1 cellular context compared by ENCODE assay signal in the genomic region with DNA sequence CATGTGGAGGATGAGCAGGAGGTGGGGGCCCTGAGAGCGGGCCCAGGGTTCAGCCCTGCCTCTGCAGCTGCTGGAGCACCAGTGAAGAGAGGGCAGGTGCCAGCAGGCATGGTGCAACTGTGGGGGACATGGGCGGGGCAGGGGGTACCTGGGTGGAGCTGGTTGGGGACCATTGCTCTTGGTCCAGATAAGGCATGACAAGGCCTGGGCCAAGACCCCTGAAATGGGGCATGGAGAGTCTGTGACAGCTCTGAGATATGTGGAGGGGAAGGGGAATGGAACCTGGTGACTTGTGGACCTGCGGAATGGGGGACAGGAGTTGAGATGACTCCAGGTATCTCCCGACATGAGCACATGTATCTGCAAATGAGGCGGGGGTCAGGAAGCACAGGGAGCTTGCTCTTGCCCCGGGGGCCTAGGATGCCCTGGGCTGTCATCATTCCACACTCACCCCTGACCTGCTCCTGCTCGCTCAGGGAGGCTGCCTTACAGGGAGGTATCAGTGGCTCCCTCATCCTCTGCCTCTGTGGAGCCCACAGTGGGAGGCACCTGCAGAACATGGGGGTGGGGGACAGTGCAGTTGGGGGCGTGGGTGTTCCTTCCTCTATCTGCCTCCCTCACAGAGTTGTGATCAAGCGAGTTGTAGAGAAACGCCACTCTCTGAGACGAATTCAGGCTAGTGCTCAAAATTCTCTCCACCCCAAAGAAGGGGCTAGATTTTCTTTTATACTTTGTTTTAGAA.
TF ChIP-seq lines count a peak whose summit lies in the region.

No MANE protein-coding gene starts in this region.

TF ChIP-seq in K562, 482 proteins besides CTCF, POLR2A, EP300 and RAD21:
- TF ChIP-seq ZNF384 (IDR thresholded peaks at IDR 0.05; ENCODE audit: low read depth, low read length) (no peak), HCFC1 (IDR thresholded peaks at IDR 0.05; ENCODE audit: low read depth, low read length) (no peak), NFRKB (IDR thresholded peaks at IDR 0.05; ENCODE audit: low read depth) (0 out of 2 replicates have a peak, but pooled peaks have one; percentile 29), EGR1 (conservative IDR thresholded peaks at IDR 0.05) (peak; percentile 90), SIN3B (IDR thresholded peaks at IDR 0.05; ENCODE audit: low read depth) (no peak), ZBTB7A (IDR thresholded peaks at IDR 0.05; ENCODE audit: borderline replicate concordance, control insufficient read depth, low read depth, low read length) (peak; percentile 0; the same call in 1 of the 2 replicates), CHD1 (IDR thresholded peaks at IDR 0.05; ENCODE audit: low read length) (no peak), ZFP1 (CRISPR knock-in tag; IDR thresholded peaks at IDR 0.05) (no peak), ZNF77 (CRISPR knock-in tag; IDR thresholded peaks at IDR 0.05) (0 out of 2 replicates have a peak, but pooled peaks have one; percentile 41), MECOM (CRISPR knock-in tag; IDR thresholded peaks at IDR 0.05) (0 out of 2 replicates have a peak, but pooled peaks have one; percentile 16), RBM17 (IDR thresholded peaks at IDR 0.05; ENCODE audit: borderline replicate concordance, low read depth, low read length) (no peak), POLR2G (IDR thresholded peaks at IDR 0.05; ENCODE audit: low read depth, low read length) (peak; percentile 53; the same call in 1 of the 2 replicates), ZNF140 (CRISPR knock-in tag; IDR thresholded peaks at IDR 0.05) (no peak), GTF2E2 (tag; IDR thresholded peaks at IDR 0.05) (0 out of 2 replicates have a peak, but pooled peaks have one; percentile 1), KLF1 (tag; IDR thresholded peaks at IDR 0.05) (no peak), SNRNP70 (optimal IDR thresholded peaks at IDR 0.05; ENCODE audit: low read depth, low read length) (no peak), MXI1 (IDR thresholded peaks at IDR 0.05; ENCODE audit: low read depth, low read length) (no peak), PHF8 (IDR thresholded peaks at IDR 0.05; ENCODE audit: borderline replicate concordance, low read length) (no peak)
- TF ChIP-seq, protein P1, sequence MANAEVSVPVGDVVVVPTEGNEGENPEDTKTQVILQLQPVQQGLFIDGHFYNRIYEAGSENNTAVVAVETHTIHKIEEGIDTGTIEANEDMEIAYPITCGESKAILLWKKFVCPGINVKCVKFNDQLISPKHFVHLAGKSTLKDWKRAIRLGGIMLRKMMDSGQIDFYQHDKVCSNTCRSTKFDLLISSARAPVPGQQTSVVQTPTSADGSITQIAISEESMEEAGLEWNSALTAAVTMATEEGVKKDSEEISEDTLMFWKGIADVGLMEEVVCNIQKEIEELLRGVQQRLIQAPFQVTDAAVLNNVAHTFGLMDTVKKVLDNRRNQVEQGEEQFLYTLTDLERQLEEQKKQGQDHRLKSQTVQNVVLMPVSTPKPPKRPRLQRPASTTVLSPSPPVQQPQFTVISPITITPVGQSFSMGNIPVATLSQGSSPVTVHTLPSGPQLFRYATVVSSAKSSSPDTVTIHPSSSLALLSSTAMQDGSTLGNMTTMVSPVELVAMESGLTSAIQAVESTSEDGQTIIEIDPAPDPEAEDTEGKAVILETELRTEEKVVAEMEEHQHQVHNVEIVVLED (CRISPR knock-in tag; IDR thresholded peaks at IDR 0.05): no peak
- TF ChIP-seq, protein P2, sequence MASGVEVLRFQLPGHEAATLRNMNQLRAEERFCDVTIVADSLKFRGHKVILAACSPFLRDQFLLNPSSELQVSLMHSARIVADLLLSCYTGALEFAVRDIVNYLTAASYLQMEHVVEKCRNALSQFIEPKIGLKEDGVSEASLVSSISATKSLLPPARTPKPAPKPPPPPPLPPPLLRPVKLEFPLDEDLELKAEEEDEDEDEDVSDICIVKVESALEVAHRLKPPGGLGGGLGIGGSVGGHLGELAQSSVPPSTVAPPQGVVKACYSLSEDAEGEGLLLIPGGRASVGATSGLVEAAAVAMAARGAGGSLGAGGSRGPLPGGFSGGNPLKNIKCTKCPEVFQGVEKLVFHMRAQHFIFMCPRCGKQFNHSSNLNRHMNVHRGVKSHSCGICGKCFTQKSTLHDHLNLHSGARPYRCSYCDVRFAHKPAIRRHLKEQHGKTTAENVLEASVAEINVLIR (CRISPR knock-in tag; IDR thresholded peaks at IDR 0.05): no peak
- TF ChIP-seq, protein P3, sequence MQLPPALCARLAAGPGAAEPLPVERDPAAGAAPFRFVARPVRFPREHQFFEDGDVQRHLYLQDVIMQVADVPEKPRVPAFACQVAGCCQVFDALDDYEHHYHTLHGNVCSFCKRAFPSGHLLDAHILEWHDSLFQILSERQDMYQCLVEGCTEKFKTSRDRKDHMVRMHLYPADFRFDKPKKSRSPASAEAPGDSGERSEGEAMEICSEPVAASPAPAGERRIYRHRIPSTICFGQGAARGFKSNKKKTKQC (CRISPR knock-in tag; IDR thresholded peaks at IDR 0.05): no peak
- TF ChIP-seq, protein P4, sequence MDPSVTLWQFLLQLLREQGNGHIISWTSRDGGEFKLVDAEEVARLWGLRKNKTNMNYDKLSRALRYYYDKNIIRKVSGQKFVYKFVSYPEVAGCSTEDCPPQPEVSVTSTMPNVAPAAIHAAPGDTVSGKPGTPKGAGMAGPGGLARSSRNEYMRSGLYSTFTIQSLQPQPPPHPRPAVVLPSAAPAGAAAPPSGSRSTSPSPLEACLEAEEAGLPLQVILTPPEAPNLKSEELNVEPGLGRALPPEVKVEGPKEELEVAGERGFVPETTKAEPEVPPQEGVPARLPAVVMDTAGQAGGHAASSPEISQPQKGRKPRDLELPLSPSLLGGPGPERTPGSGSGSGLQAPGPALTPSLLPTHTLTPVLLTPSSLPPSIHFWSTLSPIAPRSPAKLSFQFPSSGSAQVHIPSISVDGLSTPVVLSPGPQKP (CRISPR knock-in tag; IDR thresholded peaks at IDR 0.05): 0 out of 2 replicates have a peak, but pooled peaks have one; percentile 59
